In genomic region chr1:5779608-5780323, GRCh38 we compare ENCODE assay signal across 19 cellular contexts.
"Had no signal": no experiment of that assay in that cellular context is flagged by ENCODE, and none has a peak within 500 bp of the region (broad histone marks: within the 10 kb centered on the region; RNA-seq: fewer than 3 reads in every experiment).

No MANE protein-coding gene starts in this region.

- H3K4me1 ChIP-seq: gastrocnemius medialis, psoas muscle, transverse colon had no signal

- H3K27ac ChIP-seq: cardiac muscle cell, dorsolateral prefrontal cortex, gastrocnemius medialis, psoas muscle, transverse colon, VCaP had no signal

- H3K4me3 Mint-ChIP-seq: activated naive CD4-positive, alpha-beta T cell treated with anti-CD3 and anti-CD28 coated beads, Interleukin-2, amount 50 U/mL, for 24 hours; memory B cell; neural crest cell; stimulated activated naive CD8-positive, alpha-beta T cell treated with anti-CD3 and anti-CD28 coated beads, Interleukin-15, Interleukin-2, amounts not matched to agents 100 ng/mL and 50 ng/mL, for 24 hours; T-helper 17 cell had no signal

- H3K9me3 Mint-ChIP-seq: activated naive CD4-positive, alpha-beta T cell treated with anti-CD3 and anti-CD28 coated beads, Interleukin-2, amount 50 U/mL, for 24 hours; neural crest cell; stimulated activated naive CD8-positive, alpha-beta T cell treated with anti-CD3 and anti-CD28 coated beads, Interleukin-15, Interleukin-2, amounts not matched to agents 100 ng/mL and 50 ng/mL, for 24 hours had no signal

- H3K27me3 ChIP-seq: cardiac muscle cell, gastrocnemius medialis, transverse colon had no signal

- H3K4me1 Mint-ChIP-seq: activated naive CD4-positive, alpha-beta T cell treated with anti-CD3 and anti-CD28 coated beads, Interleukin-2, amount 50 U/mL, for 24 hours; naive B cell; neural crest cell; T-helper 17 cell had no signal

- ATAC-seq: gastrocnemius medialis, left ventricle myocardium superior, mucosa of descending colon, psoas muscle, right cardiac atrium, T-helper 17 cell had no signal

- H3K4me3 ChIP-seq: cardiac muscle cell, dorsolateral prefrontal cortex, gastrocnemius medialis, mucosa of descending colon, psoas muscle, transverse colon had no signal

- DNase-seq: activated CD4-positive, alpha-beta T cell treated with anti-CD3 and anti-CD28 coated beads for 1 hour; activated gamma-delta T cell; dorsolateral prefrontal cortex; gastrocnemius medialis; kidney glomerular epithelial cell; left ventricle myocardium superior; mucosa of descending colon; naive B cell; T-helper 17 cell; transverse colon had no signal

- H3K27ac Mint-ChIP-seq: activated naive CD4-positive, alpha-beta T cell treated with anti-CD3 and anti-CD28 coated beads, Interleukin-2, amount 50 U/mL, for 24 hours; memory B cell; naive B cell; stimulated activated naive CD8-positive, alpha-beta T cell treated with anti-CD3 and anti-CD28 coated beads, Interleukin-15, Interleukin-2, amounts not matched to agents 100 ng/mL and 50 ng/mL, for 24 hours; T-helper 17 cell had no signal

- FAIRE-seq: astrocyte had no signal

- H3K36me3 Mint-ChIP-seq: activated naive CD4-positive, alpha-beta T cell treated with anti-CD3 and anti-CD28 coated beads, Interleukin-2, amount 50 U/mL, for 24 hours; memory B cell; naive B cell had no signal

- H3K36me3 ChIP-seq: cardiac muscle cell, gastrocnemius medialis, transverse colon had no signal

- H3K9me3 ChIP-seq: gastrocnemius medialis, mucosa of descending colon, psoas muscle, transverse colon had no signal
